3 cellular contexts compared by ENCODE assay signal in genomic region chr3:139970526-139970925, GRCh38.
A peak's percentile ranks its signal among the peaks of the same experiment; 100 is the strongest.
TF ChIP-seq lines count a peak whose summit lies in the region.

No MANE protein-coding gene starts in this region.

TF ChIP-seq in A549, 52 proteins besides CTCF, POLR2A, EP300 and RAD21:
- TF ChIP-seq REST (IDR thresholded peaks at IDR 0.05): peak; percentile 15; the same call in 1 of the 2 replicates
- TF ChIP-seq ATOH8 (CRISPR knock-in tag; IDR thresholded peaks at IDR 0.05; ENCODE audit: low read depth): no peak

TF ChIP-seq in HEK293, 187 proteins besides CTCF, POLR2A, EP300 and RAD21:
- TF ChIP-seq GLI4 (tag by site-specific recombination; IDR thresholded peaks at IDR 0.05) (no peak), ZNF48 (tag by site-specific recombination; IDR thresholded peaks at IDR 0.05) (no peak), ZNF639 (tag by site-specific recombination; IDR thresholded peaks at IDR 0.05) (no peak), REST (tag by site-specific recombination; IDR thresholded peaks at IDR 0.05) (peak; percentile 77), ZNF529 (tag by site-specific recombination; IDR thresholded peaks at IDR 0.05; ENCODE audit: insufficient replicate concordance) (no peak)

TF ChIP-seq in HepG2, 621 proteins besides CTCF, POLR2A, EP300 and RAD21:
- TF ChIP-seq TBX3 (IDR thresholded peaks at IDR 0.05; ENCODE audit: borderline replicate concordance): no peak
- TF ChIP-seq KLF16 (CRISPR knock-in tag; IDR thresholded peaks at IDR 0.05): no peak
- no peak for TF ChIP-seq SP1 (IDR thresholded peaks at IDR 0.05)
- no peak for TF ChIP-seq SP1 (CRISPR knock-in tag; IDR thresholded peaks at IDR 0.05)
- TF ChIP-seq AKNA (CRISPR knock-in tag; IDR thresholded peaks at IDR 0.05; ENCODE audit: borderline replicate concordance): no peak
- TF ChIP-seq REST (IDR thresholded peaks at IDR 0.05; ENCODE audit: borderline replicate concordance in 1 of 2, low read depth in 1 of 2, low read length in 2 of 2): peak in 1 of 2 experiments; percentile 35; a peak in 2 of 4 replicates
- no peak for TF ChIP-seq SKI (IDR thresholded peaks at IDR 0.05; ENCODE audit: partially characterized antibody)
- TF ChIP-seq PHF21A (CRISPR knock-in tag; IDR thresholded peaks at IDR 0.05): no peak
